ENCODE assay signal across 9 cellular contexts in genomic region chr20:64078934-64079272, GRCh38. TPM values are rescaled to one million over a fixed set of nuclear protein-coding genes. Genes with fewer than 3 reads are reported as not detected.
DNase-seq lines count a peak whose midpoint lies in the region; ATAC-seq and TF ChIP-seq lines count a peak whose summit lies in the region.
"Had no signal": no experiment of that assay in that cellular context is flagged by ENCODE, and none has a peak within 500 bp of the region (broad histone marks: within the 10 kb centered on the region; RNA-seq: fewer than 3 reads in every experiment).

No MANE protein-coding gene starts in this region.

- no peaks in the 10 kb centered on the region for H3K9me3 ChIP-seq in gastrocnemius medialis

- TF ChIP-seq CTCF in GM12865 (IDR thresholded peaks at IDR 0.05; ENCODE audit: insufficient read depth, low read depth, low read length, missing control alignments): no peak
- TF ChIP-seq CTCF in VCaP (conservative IDR thresholded peaks at IDR 0.05): no peak
- no peak for TF ChIP-seq CTCF in foreskin fibroblast (IDR thresholded peaks at IDR 0.05; ENCODE audit: low read depth, low read length)
- TF ChIP-seq CTCF in gastrocnemius medialis (IDR thresholded peaks at IDR 0.05 in 4 of 5, conservative IDR thresholded peaks at IDR 0.05 in 1 of 5): no peak

- intact Hi-C loops in gastrocnemius medialis (cut with DNase I; ENCODE audit: low total_unique reads): no loop called here

- H3K27ac ChIP-seq in VCaP (peak overlapping the region; percentile 91), gastrocnemius medialis (peak overlapping the region; percentile 64 to 72 (median 68))

- no peak for ATAC-seq in gastrocnemius medialis
- ATAC-seq in GM21786 (IDR thresholded peaks at IDR 0.05; ENCODE audit: unreplicated experiment): no peak

- in situ Hi-C loops in gastrocnemius medialis (cut with MboI; ENCODE audit: low sequenced_read_pairs in 4 of 4): no loop called here

- no peak for TF ChIP-seq POLR2A in gastrocnemius medialis (IDR thresholded peaks at IDR 0.05)

- H3K4me3 ChIP-seq in GM12865 (ENCODE audit: low read depth, low read length): peak overlapping the region; percentile 60
- H3K4me3 ChIP-seq in foreskin fibroblast (ENCODE audit: low read depth in 1 of 2, low read length in 2 of 2): peak overlapping the region; percentile 71 to 72
- peak overlapping the region; percentile 65 to 88 (median 74) for H3K4me3 ChIP-seq in gastrocnemius medialis

- DNase-seq in GM12865 (ENCODE audit: low read depth) (no peak), foreskin fibroblast (no peak), gastrocnemius medialis (no peak), NOMO-1 treated with dmso at 0.1 percent for 144 hours (lab: John Stamatoyannopoulos, UW; ENCODE audit: unreplicated experiment) (no peak), NOMO-1 treated with DMSO at 0.1 percent for 48 hours (lab: John Stamatoyannopoulos, UW; ENCODE audit: unreplicated experiment) (no peak), H4 (ENCODE audit: low spot score) (no peak)

- H3K4me1 ChIP-seq in gastrocnemius medialis: peaks cover 13 to 18% of the 10 kb centered on the region in 2 donors

- peaks cover 0 to 10% (median 6%) of the 10 kb centered on the region in 3 donors for H3K27me3 ChIP-seq in gastrocnemius medialis

- H3K36me3 ChIP-seq in gastrocnemius medialis: no peaks in the 10 kb centered on the region

RNA-seq across cellular contexts. Expression of gene RGS19, which starts 0.4 kb away (rescaled TPM):
- 1 to 10 TPM in 3 of 4 donors, under 1 TPM in 1; 0.92 to 7.7 (median 3.5) TPM for total RNA-seq in gastrocnemius medialis
- 18.5 and 19.8 TPM in 2 replicates for total RNA-seq in H4 (2014; rRNA removed; shearing (Covaris generic))

RNA-seq across cellular contexts. Expression of gene OPRL1, which starts 1.0 kb away (rescaled TPM):
- under 1 TPM; 0.10 to 0.68 (median 0.15) TPM for total RNA-seq in gastrocnemius medialis
- 0.23 and 0.97 TPM in 2 replicates for total RNA-seq in H4 (2014; rRNA removed; shearing (Covaris generic))

RNA-seq across cellular contexts. Expression of gene LKAAEAR1, which starts 5.3 kb away (rescaled TPM):
- total RNA-seq in gastrocnemius medialis: not detected
- 0.60 TPM in 1 of 2 replicates, not detected in the other for total RNA-seq in H4 (2014; rRNA removed; shearing (Covaris generic))

RNA-seq across cellular contexts. Expression of gene TCEA2, which starts 15.9 kb away (rescaled TPM):
- 10 to 100 TPM in 1 of 4 donors, 1 to 10 TPM in 3; 8.4 to 21.0 (median 8.8) TPM for total RNA-seq in gastrocnemius medialis
- 40.6 and 41.7 TPM in 2 replicates for total RNA-seq in H4 (2014; rRNA removed; shearing (Covaris generic))

RNA-seq across cellular contexts. Expression of gene NPBWR2, which starts 28.5 kb away (rescaled TPM):
- total RNA-seq in gastrocnemius medialis: not detected
- total RNA-seq in H4 (2014; rRNA removed; shearing (Covaris generic)): not detected in 2 replicates
- total RNA-seq: T-helper 2 cell treated with Interferon-gamma antibody and Interleukin-4, amounts not matched to agents 100 ng/mL and 5 ng/mL, for 36 hours had no signal
